Comparison of ENCODE assay signal across 8 cellular contexts in genomic region chr6:80607814-80608391, GRCh38.
DNase-seq lines count a peak whose midpoint lies in the region; ATAC-seq and TF ChIP-seq lines count a peak whose summit lies in the region.

No MANE protein-coding gene starts in this region.

- H3K36me3 Mint-ChIP-seq in type B pancreatic cell (no peaks in the 10 kb centered on the region), endothelial cell (ENCODE audit: low read depth, unreplicated experiment) (no peaks in the 10 kb centered on the region)
- H3K36me3 Mint-ChIP-seq in natural killer cell treated with Interleukin-12 subunit alpha and Interleukin-12 subunit beta and Interleukin-15 and Interleukin-18, amount 100 ng/mL, for 72 hours, result no peaks in the 10 kb centered on the region

- peaks cover 3% of the 10 kb centered on the region for H3K9me1 ChIP-seq in IMR-90 (ENCODE audit: insufficient read depth, low read length)

- peak overlapping the region; percentile 52; the same call in 1 of the 2 replicates for H3K4me2 ChIP-seq in IMR-90 (ENCODE audit: low read depth, low read length)

- H3K56ac ChIP-seq in IMR-90 (ENCODE audit: extremely low read depth, insufficient read depth, low read length), result 0 out of 2 replicates have a peak overlapping the region, but pooled peaks have one; percentile 6

- H3K27me3 ChIP-seq in IMR-90 (ENCODE audit: control insufficient read depth, insufficient read depth, low read length) (no peaks in the 10 kb centered on the region), suprapubic skin (no peaks in the 10 kb centered on the region)

- H3K27me3 Mint-ChIP-seq in type B pancreatic cell (no peaks in the 10 kb centered on the region), endothelial cell (ENCODE audit: unreplicated experiment) (no peaks in the 10 kb centered on the region)
- peaks cover 7 to 12% of the 10 kb centered on the region in 2 donors for H3K27me3 Mint-ChIP-seq in natural killer cell treated with Interleukin-12 subunit alpha and Interleukin-12 subunit beta and Interleukin-15 and Interleukin-18, amount 100 ng/mL, for 72 hours

- in situ Hi-C loops in IMR-90 (cut with MboI; ENCODE audit: low sequenced_read_pairs) (loop anchor here (10.0 kb wide), 1 partner anchor 1147 kb away; the partner anchor contains the start of gene TENT5A), astrocyte of the cerebellum (cut with HindIII; ENCODE audit: low sequenced_read_pairs) (no loop called here)

- dilution Hi-C loops in IMR-90 (cut with HindIII; ENCODE audit: low sequenced_read_pairs, unreplicated experiment), result no loop called here

- no peaks in the 10 kb centered on the region for H3K4me1 Mint-ChIP-seq in type B pancreatic cell (ENCODE audit: unreplicated experiment)
- H3K4me1 Mint-ChIP-seq in natural killer cell treated with Interleukin-12 subunit alpha and Interleukin-12 subunit beta and Interleukin-15 and Interleukin-18, amount 100 ng/mL, for 72 hours (ENCODE audit: low read depth in 2 of 2), result no peaks in the 10 kb centered on the region
- no peaks in the 10 kb centered on the region for H3K4me1 Mint-ChIP-seq in endothelial cell (ENCODE audit: unreplicated experiment)

- peak; percentile 23 for TF ChIP-seq RAD21 in IMR-90 (IDR thresholded peaks at IDR 0.05; ENCODE audit: low read length)

- no peak overlapping the region for H2AK9ac ChIP-seq in IMR-90 (replicated peaks; ENCODE audit: low read depth, low read length, poor library complexity)

- peak overlapping the region; percentile 53 for H2BK120ac ChIP-seq in IMR-90 (ENCODE audit: low read depth, low read length)

- H2AFZ ChIP-seq in IMR-90 (replicated peaks; ENCODE audit: low read length, poor library complexity), result no peak overlapping the region

- H3K36me3 ChIP-seq in IMR-90 (ENCODE audit: control insufficient read depth, insufficient read depth, low read length), result no peaks in the 10 kb centered on the region
- no peaks in the 10 kb centered on the region for H3K36me3 ChIP-seq in suprapubic skin

- DNase-seq in IMR-90 (peak; percentile 92), astrocyte of the cerebellum (ENCODE audit: low read depth) (peak; percentile 83), iPS DF 19.7 (ENCODE audit: low read depth, low spot score) (peak; percentile 7), suprapubic skin (ENCODE audit: low spot score in 2 of 2) (no peak), type B pancreatic cell (ENCODE audit: extremely low spot score, unreplicated experiment) (no peak), endothelial cell (ENCODE audit: low spot score) (no peak)
- DNase-seq in natural killer cell treated with Interleukin-12 subunit alpha and Interleukin-12 subunit beta and Interleukin-15 and Interleukin-18, amount 100 ng/mL, for 72 hours (ENCODE audit: low spot score), result no peak

- no peak overlapping the region for H3K18ac ChIP-seq in IMR-90 (ENCODE audit: low read depth, low read length)

- peak overlapping the region; percentile 86 for H2BK20ac ChIP-seq in IMR-90 (ENCODE audit: low read depth, low read length)

- H3K27ac Mint-ChIP-seq in type B pancreatic cell, result no peak overlapping the region
- H3K27ac Mint-ChIP-seq in natural killer cell treated with Interleukin-12 subunit alpha and Interleukin-12 subunit beta and Interleukin-15 and Interleukin-18, amount 100 ng/mL, for 72 hours, result no peak overlapping the region
- no peak overlapping the region for H3K27ac Mint-ChIP-seq in endothelial cell (ENCODE audit: unreplicated experiment)

- no peak for TF ChIP-seq CTCF in IMR-90 (conservative IDR thresholded peaks at IDR 0.05; ENCODE audit: low read depth, low read length)
- no peak for TF ChIP-seq CTCF in astrocyte of the cerebellum (IDR thresholded peaks at IDR 0.05; ENCODE audit: low read depth, low read length, missing control alignments)
- TF ChIP-seq CTCF in suprapubic skin (IDR thresholded peaks at IDR 0.05), result no peak
- TF ChIP-seq CTCF in type B pancreatic cell (conservative IDR thresholded peaks at IDR 0.05), result no peak
- TF ChIP-seq CTCF in endothelial cell (IDR thresholded peaks at IDR 0.05; ENCODE audit: unreplicated experiment), result no peak

- peak overlapping the region; percentile 44 for H2BK5ac ChIP-seq in IMR-90 (ENCODE audit: low read depth, low read length, poor library complexity, severe bottlenecking)

- H4K20me1 ChIP-seq in IMR-90 (ENCODE audit: insufficient read depth, low read length), result no peaks in the 10 kb centered on the region

- H3K27ac ChIP-seq in IMR-90 (ENCODE audit: insufficient read depth, low read length) (0 out of 2 replicates have a peak overlapping the region, but pooled peaks have one; percentile 4), suprapubic skin (peak overlapping the region; percentile 45)

- H4K91ac ChIP-seq in IMR-90 (ENCODE audit: insufficient read depth, low read depth, low read length), result peak overlapping the region; percentile 19; the same call in 1 of the 2 replicates

- CTCF ChIA-PET in IMR-90 (lab: Yijun Ruan, JAX), result no interaction called here

- H3K23ac ChIP-seq in IMR-90 (ENCODE audit: low read depth, low read length), result no peak overlapping the region

- H3K9me3 Mint-ChIP-seq in type B pancreatic cell (peaks cover 5% of the 10 kb centered on the region), endothelial cell (ENCODE audit: unreplicated experiment) (no peaks in the 10 kb centered on the region)
- H3K9me3 Mint-ChIP-seq in natural killer cell treated with Interleukin-12 subunit alpha and Interleukin-12 subunit beta and Interleukin-15 and Interleukin-18, amount 100 ng/mL, for 72 hours, result no peaks in the 10 kb centered on the region

- H3K4me3 Mint-ChIP-seq in type B pancreatic cell (no peak overlapping the region), endothelial cell (ENCODE audit: unreplicated experiment) (no peak overlapping the region)
- no peak overlapping the region for H3K4me3 Mint-ChIP-seq in natural killer cell treated with Interleukin-12 subunit alpha and Interleukin-12 subunit beta and Interleukin-15 and Interleukin-18, amount 100 ng/mL, for 72 hours

- no peak for TF ChIP-seq POLR2A in IMR-90 (IDR thresholded peaks at IDR 0.05; ENCODE audit: low read depth, low read length)
- no peak for TF ChIP-seq POLR2A in suprapubic skin (IDR thresholded peaks at IDR 0.05)

- H3K79me1 ChIP-seq in IMR-90 (ENCODE audit: low read depth in 1 of 2, low read length in 2 of 2), result no peaks in the 10 kb centered on the region

- H3K4ac ChIP-seq in IMR-90 (ENCODE audit: low read depth, low read length), result peak overlapping the region; percentile 39

- no peak overlapping the region for H3K14ac ChIP-seq in IMR-90 (replicated peaks; ENCODE audit: low read depth, low read length)

- BruUV-seq in IMR-90 (replicated peaks; lab: Mats Ljungman, UMichigan), result no TSS peak

- H4K8ac ChIP-seq in IMR-90 (ENCODE audit: low read depth in 2 of 2, low read length in 2 of 2), result peak overlapping the region in 1 of 2 experiments; percentile 17; a peak in 2 of 4 replicates

- intact Hi-C loops in IMR-90 (cut with micrococcal nuclease), result loop anchor here (5.0 to 10.0 kb wide), 5 partner anchors 181 to 1387 kb away; no protein-coding TSS in a partner anchor

- H3K4me3 ChIP-seq in IMR-90 (ENCODE audit: insufficient read depth, low read depth, low read length) (no peak overlapping the region), astrocyte of the cerebellum (ENCODE audit: low read depth, low read length) (no peak overlapping the region), suprapubic skin (no peak overlapping the region)

- peak; percentile 65 for ATAC-seq in IMR-90 (ENCODE audit: low read depth)
- no peak for ATAC-seq in natural killer cell treated with Interleukin-12 subunit alpha and Interleukin-12 subunit beta and Interleukin-15 and Interleukin-18, amount 100 ng/mL, for 72 hours
- ATAC-seq in GM18502 (IDR thresholded peaks at IDR 0.05; ENCODE audit: poor library complexity, unreplicated experiment), result no peak

- H4K5ac ChIP-seq in IMR-90 (ENCODE audit: low read depth, low read length), result no peak overlapping the region

- no peak overlapping the region for H2AK5ac ChIP-seq in IMR-90 (ENCODE audit: low read depth, low read length)

- TF ChIP-seq EP300 in suprapubic skin (IDR thresholded peaks at IDR 0.05), result no peak

- no peak overlapping the region; the same call in 2 of the 3 replicates for H2BK15ac ChIP-seq in IMR-90 (ENCODE audit: low read depth, low read length)

- no peaks in the 10 kb centered on the region; the same call in 1 of the 2 replicates for H3K9me3 ChIP-seq in IMR-90 (ENCODE audit: control insufficient read depth, insufficient read depth, low read length)
- H3K9me3 ChIP-seq in suprapubic skin, result no peaks in the 10 kb centered on the region

- peaks cover 3% of the 10 kb centered on the region; the same call in 1 of the 2 replicates for H3K4me1 ChIP-seq in IMR-90 (ENCODE audit: control insufficient read depth, insufficient read depth, low read length)
- H3K4me1 ChIP-seq in suprapubic skin, result peaks cover 21% of the 10 kb centered on the region

- POLR2A ChIA-PET in IMR-90 (lab: Charles Lee; ENCODE audit: unreplicated experiment), result no interaction called here

- no peak overlapping the region for H3K9ac ChIP-seq in IMR-90 (ENCODE audit: low read depth, low read length)

- 17% methylated on average over 1 of the region's 4 CpGs; no CpG with 5 or more reads in 1 of the 2 experiments for WGBS in IMR-90 (ENCODE audit: extremely low coverage in 2 of 2, insufficient read length in 1 of 2), 2 experiments
- 51% methylated on average over 4 of the region's 4 CpGs for WGBS in suprapubic skin

TF ChIP-seq in IMR-90, 13 proteins besides CTCF, POLR2A, EP300 and RAD21 (continues in another document):
- TF ChIP-seq MAFK (IDR thresholded peaks at IDR 0.05; ENCODE audit: low read depth, low read length) (no peak), USF2 (IDR thresholded peaks at IDR 0.05; ENCODE audit: low read depth, low read length) (no peak), MAZ (IDR thresholded peaks at IDR 0.05; ENCODE audit: borderline replicate concordance, low read depth, low read length) (no peak), CEBPB (IDR thresholded peaks at IDR 0.05; ENCODE audit: low read depth, low read length) (peak; percentile 98), MXI1 (IDR thresholded peaks at IDR 0.05; ENCODE audit: borderline replicate concordance, low read depth, low read length) (0 out of 2 replicates have a peak, but pooled peaks have one; percentile 48), RFX5 (IDR thresholded peaks at IDR 0.05; ENCODE audit: low read depth, low read length) (no peak), SMC3 (IDR thresholded peaks at IDR 0.05; ENCODE audit: low read depth, low read length) (peak; percentile 19; the same call in 1 of the 2 replicates), RCOR1 (IDR thresholded peaks at IDR 0.05; ENCODE audit: insufficient replicate concordance, low read length) (no peak), FOS (IDR thresholded peaks at IDR 0.05; ENCODE audit: low read depth, low read length) (peak; percentile 58), NFE2L2 (IDR thresholded peaks at IDR 0.05; ENCODE audit: low read depth, low read length) (no peak)

Comparison
In these comparisons a context has a peak if more than half of its experiments do, and no peak if none do; other contexts are left out.
1. DNase-seq: peak in IMR-90 (single experiment), astrocyte of the cerebellum (single experiment) and iPS DF 19.7 (single experiment); none in suprapubic skin (0 of 2), type B pancreatic cell (single experiment), natural killer cell treated with Interleukin-12 subunit alpha and Interleukin-12 subunit beta and Interleukin-15 and Interleukin-18, amount 100 ng/mL, for 72 hours (single experiment) and endothelial cell (single experiment).